Comparison of ENCODE assay signal across 1 cellular context in the genomic region with DNA sequence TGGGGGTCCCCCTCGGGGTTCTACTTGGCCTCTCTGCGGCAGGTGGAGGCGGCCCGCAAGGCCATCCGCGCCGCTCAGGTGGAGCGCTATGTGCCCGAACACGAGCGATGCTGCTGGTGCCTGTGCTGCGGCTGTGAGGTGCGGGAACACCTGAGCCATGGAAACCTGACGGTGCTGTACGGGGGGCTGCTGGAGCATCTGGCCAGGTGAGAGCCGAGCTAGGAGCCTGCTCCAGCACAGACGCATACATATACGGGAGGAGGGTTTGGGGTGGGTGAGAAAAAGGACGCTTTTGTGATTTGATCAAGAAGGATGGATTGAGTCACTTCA.
TF ChIP-seq lines count a peak whose summit lies in the region.

No MANE protein-coding gene starts in this region.

TF ChIP-seq in H1, 55 proteins besides CTCF, POLR2A, EP300 and RAD21:
- TF ChIP-seq BCL11A (IDR thresholded peaks at IDR 0.05; ENCODE audit: low read depth in 2 of 2, low read length in 2 of 2) = no peak
- peak; percentile 47 for TF ChIP-seq ASH2L (IDR thresholded peaks at IDR 0.05; ENCODE audit: low read length)
- 0 out of 4 replicates have a peak, but pooled peaks of 1 of the 2 experiments have one; percentile 45 for TF ChIP-seq SIN3A (conservative IDR thresholded peaks at IDR 0.05 in 1 of 2, IDR thresholded peaks at IDR 0.05 in 1 of 2; ENCODE audit: low read depth in 1 of 2, low read length in 2 of 2)
- no peak for TF ChIP-seq BACH1 (IDR thresholded peaks at IDR 0.05; ENCODE audit: low read length)
- TF ChIP-seq KDM5A (IDR thresholded peaks at IDR 0.05; ENCODE audit: low read length) = 0 out of 2 replicates have a peak, but pooled peaks have one; percentile 20
